ENCODE assay signal across 17 cellular contexts in genomic region chr2:167192833-167193232, GRCh38.
DNase-seq lines count a peak whose midpoint lies in the region; ATAC-seq and TF ChIP-seq lines count a peak whose summit lies in the region.
"Had no signal": no experiment of that assay in that cellular context is flagged by ENCODE, and none has a peak within 500 bp of the region (broad histone marks: within the 10 kb centered on the region; RNA-seq: fewer than 3 reads in every experiment).

No MANE protein-coding gene starts in this region.

- H3K4ac ChIP-seq in mesenchymal stem cell (ENCODE audit: low read depth in 1 of 2, low read length in 2 of 2): no peak overlapping the region

- no peak overlapping the region for H2BK12ac ChIP-seq in mesenchymal stem cell (ENCODE audit: low read length in 2 of 2)

- no peak for TF ChIP-seq CTCF in AG04450 (IDR thresholded peaks at IDR 0.05; ENCODE audit: low read depth, low read length)
- TF ChIP-seq CTCF in choroid plexus epithelial cell (conservative IDR thresholded peaks at IDR 0.05; ENCODE audit: low read depth, low read length): no peak

- CTCF ChIA-PET in AG04450 (lab: Charles Lee): no interaction called here

- no peak overlapping the region for H3K4me2 ChIP-seq in mesenchymal stem cell (ENCODE audit: low read length, poor library complexity, severe bottlenecking)
- H3K4me2 ChIP-seq: KMS-11 had no signal

- no peak overlapping the region for H2BK120ac ChIP-seq in mesenchymal stem cell (ENCODE audit: low read depth, low read length)

- H3K27ac ChIP-seq in AG04450 (ENCODE audit: low read depth, low read length) (peak overlapping the region; percentile 79), mesenchymal stem cell (ENCODE audit: low read length, poor library complexity, severe bottlenecking) (no peak overlapping the region)
- H3K27ac ChIP-seq: colonic mucosa, epithelial cell of prostate, KMS-11 had no signal

- H3K9ac ChIP-seq in mesenchymal stem cell (ENCODE audit: low read length): peak overlapping the region; percentile 71
- H3K9ac ChIP-seq: KMS-11 had no signal

- H3K18ac ChIP-seq in mesenchymal stem cell (ENCODE audit: low read depth in 1 of 2, low read length in 2 of 2): no peak overlapping the region

- H4K91ac ChIP-seq in mesenchymal stem cell (ENCODE audit: low read length): no peak overlapping the region

- no peaks in the 10 kb centered on the region for H3K79me1 ChIP-seq in mesenchymal stem cell (replicated peaks; ENCODE audit: low read length, poor library complexity, severe bottlenecking)

- POLR2A ChIA-PET in AG04450 (lab: Yijun Ruan, JAX): no interaction called here

- H3K36me3 ChIP-seq in mesenchymal stem cell (ENCODE audit: control insufficient read depth in 1 of 2, insufficient read depth in 2 of 2, low read depth in 1 of 2, low read length in 2 of 2): no peaks in the 10 kb centered on the region
- H3K36me3 ChIP-seq: colonic mucosa had no signal

- intact Hi-C loops in left colon (cut with DNase I, micrococcal nuclease): no loop called here

- DNase-seq in AG04450 (ENCODE audit: low read depth, low spot score) (peak; percentile 49), HS-5 (ENCODE audit: low read depth) (peak; percentile 24), choroid plexus epithelial cell (ENCODE audit: low read depth) (peak; percentile 50), mesenchymal stem cell (no peak), NCI-H2171 treated with DMSO at 0.1 percent for 48 hours (lab: John Stamatoyannopoulos, UW) (no peak), NCI-H146 treated with DMSO at 0.1 percent for 48 hours (lab: John Stamatoyannopoulos, UW; ENCODE audit: unreplicated experiment) (no peak), left colon (no peak)
- DNase-seq: activated CD4-positive, alpha-beta T cell treated with anti-CD3 and anti-CD28 coated beads for 48 hours; activated CD8-positive, alpha-beta memory T cell treated with anti-CD3 and anti-CD28 coated beads, Interleukin-2, amount 50 U/mL, for 4 hours; aorta; colonic mucosa; kidney; NCI-H1092 treated with DMSO at 0.1 percent for 48 hours; NCI-H526 treated with DMSO at 0.1 percent for 48 hours had no signal

- 96% methylated on average over 4 of the region's 4 CpGs for WGBS in mesenchymal stem cell

- H2AK5ac ChIP-seq in mesenchymal stem cell (ENCODE audit: low read length, severe bottlenecking): no peak overlapping the region

- no peak overlapping the region for H3K23ac ChIP-seq in mesenchymal stem cell (ENCODE audit: low read length in 2 of 2)

- H3K4me3 ChIP-seq in AG04450 (ENCODE audit: low read depth, low read length): peak overlapping the region; percentile 29; the same call in 1 of the 2 replicates
- H3K4me3 ChIP-seq in choroid plexus epithelial cell (ENCODE audit: low read depth, low read length): no peak overlapping the region
- peak overlapping the region in 1 of 2 experiments; percentile 39 for H3K4me3 ChIP-seq in mesenchymal stem cell (ENCODE audit: insufficient read depth in 1 of 2, low read depth in 1 of 2, low read length in 2 of 2)
- H3K4me3 ChIP-seq: colonic mucosa had no signal

- no peak overlapping the region for H4K8ac ChIP-seq in mesenchymal stem cell (ENCODE audit: low read length)

- H3K27me3 ChIP-seq in AG04450 (ENCODE audit: control insufficient read depth, insufficient read depth, low read length) (no peaks in the 10 kb centered on the region), mesenchymal stem cell (ENCODE audit: control insufficient read depth in 1 of 2, insufficient read depth in 1 of 2, low read length in 2 of 2) (no peaks in the 10 kb centered on the region)
- H3K27me3 ChIP-seq: colonic mucosa had no signal

- H3K4me1 ChIP-seq in mesenchymal stem cell (ENCODE audit: control insufficient read depth, insufficient read depth, low read depth, low read length): peaks cover 1% of the 10 kb centered on the region
- H3K4me1 ChIP-seq: colonic mucosa had no signal

- no peak for ATAC-seq in HG03354 (IDR thresholded peaks at IDR 0.05; ENCODE audit: poor library complexity, severe bottlenecking, unreplicated experiment)
- ATAC-seq in left colon: no peak

- no peak overlapping the region for H2BK5ac ChIP-seq in mesenchymal stem cell (ENCODE audit: low read depth, low read length, poor library complexity, severe bottlenecking)

- H2AFZ ChIP-seq in mesenchymal stem cell (ENCODE audit: low read depth, low read length): no peak overlapping the region

- no peak overlapping the region for H3K14ac ChIP-seq in mesenchymal stem cell (ENCODE audit: low read length in 2 of 2)

- no peak overlapping the region for H2BK15ac ChIP-seq in mesenchymal stem cell (ENCODE audit: low read depth, poor library complexity, severe bottlenecking)

- H3K9me3 ChIP-seq in AG04450 (ENCODE audit: control insufficient read depth, insufficient read depth, low read length): no peaks in the 10 kb centered on the region
- H3K9me3 ChIP-seq in mesenchymal stem cell (ENCODE audit: control insufficient read depth, low read length): no peaks in the 10 kb centered on the region
- H3K9me3 ChIP-seq: colonic mucosa had no signal

Comparison
In these comparisons a context has a peak if more than half of its experiments do, and no peak if none do; other contexts are left out.
1. DNase-seq: peak in AG04450 (single experiment), HS-5 (single experiment) and choroid plexus epithelial cell (single experiment); none in mesenchymal stem cell (single experiment), NCI-H2171 treated with DMSO at 0.1 percent for 48 hours (single experiment), NCI-H146 treated with DMSO at 0.1 percent for 48 hours (single experiment) and left colon (0 of 2).